ENCODE assay signal across 10 cellular contexts in the genomic region with DNA sequence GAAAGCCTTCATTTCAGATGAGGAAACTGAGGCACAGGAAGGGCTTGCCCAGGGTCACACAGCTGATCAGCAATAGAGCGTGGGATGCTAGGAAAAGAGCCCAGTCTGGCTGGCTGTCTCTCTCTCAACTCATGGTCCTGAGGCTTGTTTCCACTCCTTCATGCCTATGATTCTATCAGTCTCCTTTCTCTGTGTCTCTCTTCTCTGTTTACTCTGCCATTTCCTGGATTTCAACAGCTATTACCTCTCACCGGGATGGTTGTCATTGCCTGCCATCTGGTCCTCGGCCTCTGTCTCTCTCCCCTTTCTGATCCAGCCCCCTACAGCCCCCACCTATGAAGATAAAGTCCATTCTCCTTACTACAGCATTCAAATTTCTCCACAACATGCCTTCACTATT.
A peak's percentile ranks its signal among the peaks of the same experiment; 100 is the strongest.
DNase-seq lines count a peak whose midpoint lies in the region; ATAC-seq and TF ChIP-seq lines count a peak whose summit lies in the region.
"Had no signal": no experiment of that assay in that cellular context is flagged by ENCODE, and none has a peak within 500 bp of the region (broad histone marks: within the 10 kb centered on the region; RNA-seq: fewer than 3 reads in every experiment).

No MANE protein-coding gene starts in this region.

- in situ Hi-C loops in GM13977 (cut with MboI; ENCODE audit: low pct_unique_long_range_greater_than_20kb, low sequenced_read_pairs, unreplicated experiment), result no loop called here

- no peak overlapping the region for H3K9ac ChIP-seq in rectal smooth muscle tissue (ENCODE audit: low read length)

- peaks cover 12% of the 10 kb centered on the region for H3K36me3 Mint-ChIP-seq in glutamatergic neuron (ENCODE audit: unreplicated experiment)

- H3K4me3 ChIP-seq in ascending aorta (peak overlapping the region in 1 of 2 donors; percentile 59), rectal smooth muscle tissue (ENCODE audit: low read length) (peak overlapping the region; percentile 29)

- peaks cover 8% of the 10 kb centered on the region for H3K9me3 Mint-ChIP-seq in glutamatergic neuron (ENCODE audit: unreplicated experiment)

- H3K4me1 Mint-ChIP-seq in glutamatergic neuron (ENCODE audit: low read depth, unreplicated experiment), result peaks cover 21% of the 10 kb centered on the region
- H3K4me1 Mint-ChIP-seq: T-helper 17 cell had no signal

- H3K36me3 ChIP-seq in ascending aorta, result peaks cover 3 to 4% of the 10 kb centered on the region in 2 donors
- no peaks in the 10 kb centered on the region for H3K36me3 ChIP-seq in rectal smooth muscle tissue (ENCODE audit: control insufficient read depth, insufficient read depth, low read length)

- H3K27me3 Mint-ChIP-seq in glutamatergic neuron (ENCODE audit: unreplicated experiment), result peaks cover 3% of the 10 kb centered on the region

- H3K27ac ChIP-seq in ascending aorta, result peak overlapping the region; percentile 77 to 85
- H3K27ac ChIP-seq in rectal smooth muscle tissue (ENCODE audit: low read depth, low read length), result peak overlapping the region; percentile 73

- H3K4me1 ChIP-seq in ascending aorta (peaks cover 12 to 37% of the 10 kb centered on the region in 2 donors), rectal smooth muscle tissue (ENCODE audit: control insufficient read depth, insufficient read depth, low read length) (peaks cover 14% of the 10 kb centered on the region)

- intact Hi-C loops in ascending aorta (cut with DNase I), result no loop called here
- intact Hi-C loops in posterior vena cava (cut with DNase I), result no loop called here

- peaks cover 0 to 10% of the 10 kb centered on the region in 2 donors for H3K9me3 ChIP-seq in ascending aorta

- peak overlapping the region; percentile 93 for H3K27ac Mint-ChIP-seq in glutamatergic neuron (ENCODE audit: unreplicated experiment)
- H3K27ac Mint-ChIP-seq: T-helper 17 cell had no signal

- H3K4me3 Mint-ChIP-seq in glutamatergic neuron (ENCODE audit: unreplicated experiment), result peak overlapping the region; percentile 92
- H3K4me3 Mint-ChIP-seq: T-helper 17 cell had no signal

- H3K27me3 ChIP-seq in ascending aorta (no peaks in the 10 kb centered on the region), rectal smooth muscle tissue (ENCODE audit: control insufficient read depth, insufficient read depth, low read length) (no peaks in the 10 kb centered on the region)

- ATAC-seq in HG03139 (IDR thresholded peaks at IDR 0.05; ENCODE audit: unreplicated experiment), result no peak
- ATAC-seq: T-helper 17 cell had no signal

- TF ChIP-seq CTCF in ascending aorta (IDR thresholded peaks at IDR 0.05) (no peak), glutamatergic neuron (IDR thresholded peaks at IDR 0.05; ENCODE audit: partially characterized antibody, unreplicated experiment) (no peak), GM13977 (IDR thresholded peaks at IDR 0.05; ENCODE audit: extremely low read depth, insufficient read depth, missing control alignments) (no peak)

- DNase-seq in DMS153 (lab: John Stamatoyannopoulos, UW) (peak; percentile 16), ascending aorta (ENCODE audit: low spot score in 2 of 2) (no peak), glutamatergic neuron (no peak), NCI-H146 (lab: John Stamatoyannopoulos, UW) (no peak), GM13977 (ENCODE audit: low spot score) (no peak), posterior vena cava (ENCODE audit: low spot score) (no peak)
- DNase-seq: NCI-H2227 treated with DMSO at 0.1 percent for 48 hours, T-helper 17 cell had no signal
